Comparison of ENCODE assay signal across 24 cellular contexts in the genomic region with DNA sequence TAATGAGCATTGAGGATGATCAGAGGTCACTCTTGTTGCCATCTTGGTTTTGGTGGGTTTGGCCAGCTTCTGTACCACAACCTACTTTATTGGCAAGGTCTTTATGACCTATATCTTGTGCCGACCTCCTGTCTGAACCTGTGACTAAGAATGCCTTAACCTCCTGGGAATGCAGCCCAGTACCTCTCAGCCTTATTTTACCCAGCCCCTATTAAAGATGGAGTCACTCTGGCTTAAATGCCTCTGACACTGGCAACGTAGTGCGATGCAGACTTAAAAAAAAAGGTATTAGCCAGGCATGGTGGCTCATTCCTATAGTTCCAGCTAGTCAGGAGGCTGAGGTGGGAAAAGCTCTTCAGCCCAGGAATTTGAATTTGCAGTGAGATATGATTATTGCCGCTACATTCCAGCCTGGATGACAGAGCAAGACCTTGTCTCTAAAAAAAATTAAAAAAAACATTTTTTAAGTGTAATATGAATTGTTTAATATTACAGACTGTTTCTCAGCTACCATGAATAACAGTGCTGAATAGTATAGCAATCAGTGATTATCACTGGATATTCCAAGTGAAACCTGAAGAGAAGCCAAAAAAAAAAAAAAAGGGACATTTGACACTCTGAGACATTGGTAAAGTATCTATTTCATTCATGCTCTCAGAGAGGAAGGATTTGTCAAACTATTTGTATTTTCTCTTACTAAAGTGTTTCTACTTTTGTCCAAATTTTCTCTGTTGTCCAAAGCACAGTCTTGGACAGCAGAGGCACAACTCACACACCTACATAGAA. TPM values are rescaled to one million over a fixed set of nuclear protein-coding genes. Genes with fewer than 3 reads are reported as not detected.
DNase-seq lines count a peak whose midpoint lies in the region; ATAC-seq lines count a peak whose summit lies in the region.
"Had no signal": no experiment of that assay in that cellular context is flagged by ENCODE, and none has a peak within 500 bp of the region (broad histone marks: within the 10 kb centered on the region; RNA-seq: fewer than 3 reads in every experiment).

No MANE protein-coding gene starts in this region.

- H3K9me3 ChIP-seq in GM23248 (ENCODE audit: low read depth) (no peaks in the 10 kb centered on the region), adipocyte (ENCODE audit: control insufficient read depth, low read length) (no peaks in the 10 kb centered on the region)
- H3K9me3 ChIP-seq: A549, HAP-1 had no signal

- ATAC-seq in GM19452 (IDR thresholded peaks at IDR 0.05; ENCODE audit: unreplicated experiment) (no peak), GM21381 (IDR thresholded peaks at IDR 0.05; ENCODE audit: unreplicated experiment) (no peak)
- ATAC-seq: A549, T-helper 17 cell had no signal

- H4K20me1 ChIP-seq in GM23248 (ENCODE audit: insufficient read depth) = no peaks in the 10 kb centered on the region

- DNase-seq in GM23248 (peak; percentile 20), LHCN-M2 (ENCODE audit: low read depth) (peak; percentile 24), adipocyte (ENCODE audit: low read depth) (peak; percentile 51), fibroblast of peridontal ligament (ENCODE audit: extremely low read depth) (peak; percentile 62), NCI-H2081 (lab: John Stamatoyannopoulos, UW) (no peak)
- DNase-seq in activated T-cell treated with anti-CD3 and anti-CD28 coated beads, Interleukin-2, amount 50 U/mL, for 1 hour = no peak
- DNase-seq: C1 segment of cervical spinal cord; CD4-positive, alpha-beta memory T cell; COR-L47; DMS53; HFFc6; NCI-H1092 treated with DMSO at 0.1 percent for 48 hours; NCI-H1436 treated with DMSO at 0.1 percent for 48 hours; NCI-H1930; NCI-H345; NCI-H524; NCI-H774; SIG-M5; T-helper 17 cell had no signal

- H3K9me2 ChIP-seq in GM23248 (ENCODE audit: insufficient read depth) = no peaks in the 10 kb centered on the region

- 90 to 93% methylated on average over 4 of the region's 4 CpGs for WGBS in GM23248 (ENCODE audit: low coverage in 1 of 2, low lambda C conversion rate in 2 of 2, missing lambda C conversion rate in 2 of 2), 2 experiments

- in situ Hi-C loops in GM23248 (cut with MboI) = no loop called here

- H3K36me3 ChIP-seq in GM23248 (ENCODE audit: low read depth) = no peaks in the 10 kb centered on the region
- no peaks in the 10 kb centered on the region for H3K36me3 ChIP-seq in adipocyte (ENCODE audit: control insufficient read depth, insufficient read depth, low read length, severe bottlenecking)
- H3K36me3 ChIP-seq: HAP-1 had no signal

- H3K79me2 ChIP-seq in GM23248 (ENCODE audit: insufficient read depth) = no peaks in the 10 kb centered on the region

- no peak overlapping the region for H2AFZ ChIP-seq in GM23248

- no peak overlapping the region for H3K27ac ChIP-seq in GM23248
- H3K27ac ChIP-seq: A549, SK-N-MC had no signal

- H3K9ac ChIP-seq in GM23248 (no peak overlapping the region), adipocyte (ENCODE audit: low read length) (no peak overlapping the region)

- H3K4me3 ChIP-seq in GM23248 = no peak overlapping the region
- no peak overlapping the region for H3K4me3 ChIP-seq in adipocyte (ENCODE audit: low read length)
- H3K4me3 ChIP-seq: A549, HAP-1, SK-N-MC had no signal

- H3K4me1 ChIP-seq in GM23248 (ENCODE audit: insufficient read depth) (peaks cover 17% of the 10 kb centered on the region), adipocyte (ENCODE audit: control insufficient read depth, insufficient read depth, low read length) (peaks cover 9% of the 10 kb centered on the region)
- H3K4me1 ChIP-seq: A549, HAP-1 had no signal

- no peaks in the 10 kb centered on the region for H3K27me3 ChIP-seq in GM23248 (replicated peaks; ENCODE audit: insufficient read depth)
- no peaks in the 10 kb centered on the region for H3K27me3 ChIP-seq in adipocyte (replicated peaks; ENCODE audit: control insufficient read depth, insufficient read depth, low read length)

- H3F3A ChIP-seq in GM23248 (ENCODE audit: insufficient read depth) = no peaks in the 10 kb centered on the region; the same call in 1 of the 2 replicates

- H3K4me2 ChIP-seq in GM23248 (ENCODE audit: unreplicated experiment) = no peak overlapping the region
- H3K4me2 ChIP-seq: A549 had no signal

RNA-seq across cellular contexts. Expression of a gene that starts 18.3 kb away (rescaled TPM):
- 67.7 and 68.5 TPM in 2 replicates for total RNA-seq in GM23248 (2014; rRNA removed; shearing (Covaris generic))
- polyA plus RNA-seq in GM23248 (2016; fragmentation: Nextera tagmentation; extraction: Ambion mirVana) = 58.0 and 61.9 TPM in 2 replicates
- 88.7 and 107 TPM in 2 replicates for total RNA-seq in LHCN-M2 (2014; rRNA removed)
- polyA plus RNA-seq in LHCN-M2 (2012) = 57.1 TPM

Comparison
In these comparisons a context has a peak if more than half of its experiments do, and no peak if none do; other contexts are left out.
1. DNase-seq: peak in GM23248 (single experiment), LHCN-M2 (single experiment), adipocyte (single experiment) and fibroblast of peridontal ligament (single experiment); none in NCI-H2081 (0 of 2) and activated T-cell treated with anti-CD3 and anti-CD28 coated beads, Interleukin-2, amount 50 U/mL, for 1 hour (single experiment).